Comparison of ENCODE assay signal across 29 cellular contexts in the genomic region with DNA sequence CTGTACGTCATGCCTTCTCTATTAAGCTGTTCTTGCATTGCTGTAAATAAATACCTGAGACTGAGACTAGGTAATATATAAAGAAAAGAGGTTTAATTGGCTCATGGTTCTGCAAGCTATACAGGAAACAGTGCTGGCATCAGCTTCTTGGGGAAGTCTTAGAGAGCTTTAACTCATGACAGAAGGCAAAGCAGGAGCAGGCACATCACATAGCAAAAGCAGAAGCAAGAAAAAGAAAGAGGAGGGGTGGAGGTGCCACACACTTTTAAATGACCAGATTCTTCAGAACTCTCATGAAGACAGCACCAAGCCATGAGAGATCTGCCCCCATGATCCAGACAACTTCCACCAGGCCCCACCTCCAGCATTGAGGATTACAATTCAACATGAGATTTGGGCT.
"Had no signal": no experiment of that assay in that cellular context is flagged by ENCODE, and none has a peak within 500 bp of the region (broad histone marks: within the 10 kb centered on the region; RNA-seq: fewer than 3 reads in every experiment).

No MANE protein-coding gene starts in this region.

- H3K4me3 Mint-ChIP-seq: activated CD4-positive, alpha-beta memory T cell treated with anti-CD3 and anti-CD28 coated beads, Interleukin-2, amount 10 ng/mL, durations not matched to agents 7 days and 5 days; activated CD4-positive, alpha-beta T cell treated with anti-CD3 and anti-CD28 coated beads, Interleukin-2, amount 10 ng/mL, durations not matched to agents 7 days and 5 days; activated naive CD4-positive, alpha-beta T cell treated with anti-CD3 and anti-CD28 coated beads, Interleukin-2, amount 10 ng/mL, durations not matched to agents 7 days and 5 days; activated naive CD8-positive, alpha-beta T cell treated with anti-CD3 and anti-CD28 coated beads, Interleukin-2, amount 10 ng/mL, durations not matched to agents 7 days and 5 days; activated T-cell treated with anti-CD3 and anti-CD28 coated beads, Interleukin-2, amount 50 U/mL, for 24 hours; activated T-cell treated with anti-CD3 and anti-CD28 coated beads, Interleukin-2, amount 50 U/mL, for 72 hours; brain; effector memory CD8-positive, alpha-beta T cell; T-helper 17 cell; T-helper 2 cell treated with Interferon-gamma antibody and Interleukin-4, amounts not matched to agents 5 μg/mL and 100 μg/mL, for 36 hours had no signal

- DNase-seq: activated CD4-positive, alpha-beta memory T cell treated with anti-CD3 and anti-CD28 coated beads, Interleukin-2, amount 10 ng/mL, durations not matched to agents 7 days and 5 days; activated CD4-positive, alpha-beta T cell treated with anti-CD3 and anti-CD28 coated beads for 1 hour; activated CD4-positive, alpha-beta T cell treated with anti-CD3 and anti-CD28 coated beads for 4 hours; activated CD4-positive, alpha-beta T cell treated with anti-CD3 and anti-CD28 coated beads, Interleukin-2, amount 10 ng/mL, durations not matched to agents 7 days and 5 days; activated CD4-positive, alpha-beta T cell treated with anti-CD3 and anti-CD28 coated beads, Interleukin-2, amount 50 U/mL, for 4 hours; activated CD8-positive, alpha-beta memory T cell treated with anti-CD3 and anti-CD28 coated beads, Interleukin-2, amount 50 U/mL, for 48 hours; activated gamma-delta T cell; activated naive CD4-positive, alpha-beta T cell; activated naive CD4-positive, alpha-beta T cell treated with anti-CD3 and anti-CD28 coated beads, Interleukin-2, amount 10 ng/mL, durations not matched to agents 7 days and 5 days; activated naive CD8-positive, alpha-beta T cell treated with anti-CD3 and anti-CD28 coated beads, Interleukin-2, amount 10 ng/mL, durations not matched to agents 7 days and 5 days; activated T-cell treated with anti-CD3 and anti-CD28 coated beads for 4 hours; activated T-cell treated with anti-CD3 and anti-CD28 coated beads, Interleukin-2, amount 50 U/mL, for 24 hours; activated T-cell treated with anti-CD3 and anti-CD28 coated beads, Interleukin-2, amount 50 U/mL, for 72 hours; central memory CD4-positive, alpha-beta T cell; cerebellar nuclear complex; colonic mucosa; dorsolateral prefrontal cortex; effector memory CD8-positive, alpha-beta T cell; erythroblast; foreskin keratinocyte; gastrocnemius medialis; glutamatergic neuron; heart left ventricle; T-helper 1 cell; T-helper 17 cell; T1000 had no signal

- H3K27ac Mint-ChIP-seq: activated CD4-positive, alpha-beta memory T cell treated with anti-CD3 and anti-CD28 coated beads, Interleukin-2, amount 10 ng/mL, durations not matched to agents 7 days and 5 days; activated CD4-positive, alpha-beta T cell treated with anti-CD3 and anti-CD28 coated beads, Interleukin-2, amount 10 ng/mL, durations not matched to agents 7 days and 5 days; activated naive CD4-positive, alpha-beta T cell treated with anti-CD3 and anti-CD28 coated beads, Interleukin-2, amount 10 ng/mL, durations not matched to agents 7 days and 5 days; activated naive CD4-positive, alpha-beta T cell treated with anti-CD3 and anti-CD28 coated beads, Interleukin-2, amount 50 U/mL, for 72 hours; activated naive CD8-positive, alpha-beta T cell treated with anti-CD3 and anti-CD28 coated beads, Interleukin-2, amount 10 ng/mL, durations not matched to agents 7 days and 5 days; activated T-cell treated with anti-CD3 and anti-CD28 coated beads, Interleukin-2, amount 50 U/mL, for 24 hours; activated T-cell treated with anti-CD3 and anti-CD28 coated beads, Interleukin-2, amount 50 U/mL, for 72 hours; brain; effector memory CD8-positive, alpha-beta T cell; T-helper 17 cell; T-helper 2 cell treated with Interferon-gamma antibody and Interleukin-4, amounts not matched to agents 5 μg/mL and 100 μg/mL, for 36 hours had no signal

- ATAC-seq: activated naive CD4-positive, alpha-beta T cell treated with anti-CD3 and anti-CD28 coated beads, Interleukin-2, amount 50 U/mL, for 72 hours; activated T-cell treated with anti-CD3 and anti-CD28 coated beads, Interleukin-2, amount 50 U/mL, for 72 hours; effector memory CD8-positive, alpha-beta T cell; foreskin keratinocyte; gastrocnemius medialis; heart left ventricle; T-helper 17 cell had no signal

- H3K9me3 Mint-ChIP-seq: activated CD4-positive, alpha-beta memory T cell treated with anti-CD3 and anti-CD28 coated beads, Interleukin-2, amount 10 ng/mL, durations not matched to agents 7 days and 5 days; activated CD4-positive, alpha-beta T cell treated with anti-CD3 and anti-CD28 coated beads, Interleukin-2, amount 10 ng/mL, durations not matched to agents 7 days and 5 days; activated naive CD4-positive, alpha-beta T cell treated with anti-CD3 and anti-CD28 coated beads, Interleukin-2, amount 10 ng/mL, durations not matched to agents 7 days and 5 days; activated naive CD8-positive, alpha-beta T cell treated with anti-CD3 and anti-CD28 coated beads, Interleukin-2, amount 10 ng/mL, durations not matched to agents 7 days and 5 days; activated T-cell treated with anti-CD3 and anti-CD28 coated beads, Interleukin-2, amount 50 U/mL, for 24 hours; activated T-cell treated with anti-CD3 and anti-CD28 coated beads, Interleukin-2, amount 50 U/mL, for 72 hours; brain; effector memory CD8-positive, alpha-beta T cell; T-helper 2 cell treated with Interferon-gamma antibody and Interleukin-4, amounts not matched to agents 5 μg/mL and 100 μg/mL, for 36 hours had no signal

- H3K27me3 Mint-ChIP-seq: activated CD4-positive, alpha-beta memory T cell treated with anti-CD3 and anti-CD28 coated beads, Interleukin-2, amount 10 ng/mL, durations not matched to agents 7 days and 5 days; activated CD4-positive, alpha-beta T cell treated with anti-CD3 and anti-CD28 coated beads, Interleukin-2, amount 10 ng/mL, durations not matched to agents 7 days and 5 days; activated naive CD4-positive, alpha-beta T cell treated with anti-CD3 and anti-CD28 coated beads, Interleukin-2, amount 10 ng/mL, durations not matched to agents 7 days and 5 days; activated naive CD8-positive, alpha-beta T cell treated with anti-CD3 and anti-CD28 coated beads, Interleukin-2, amount 10 ng/mL, durations not matched to agents 7 days and 5 days; activated T-cell treated with anti-CD3 and anti-CD28 coated beads, Interleukin-2, amount 50 U/mL, for 24 hours; brain; effector memory CD8-positive, alpha-beta T cell; T-helper 17 cell had no signal
